7 cellular contexts compared by ENCODE assay signal in the genomic region with DNA sequence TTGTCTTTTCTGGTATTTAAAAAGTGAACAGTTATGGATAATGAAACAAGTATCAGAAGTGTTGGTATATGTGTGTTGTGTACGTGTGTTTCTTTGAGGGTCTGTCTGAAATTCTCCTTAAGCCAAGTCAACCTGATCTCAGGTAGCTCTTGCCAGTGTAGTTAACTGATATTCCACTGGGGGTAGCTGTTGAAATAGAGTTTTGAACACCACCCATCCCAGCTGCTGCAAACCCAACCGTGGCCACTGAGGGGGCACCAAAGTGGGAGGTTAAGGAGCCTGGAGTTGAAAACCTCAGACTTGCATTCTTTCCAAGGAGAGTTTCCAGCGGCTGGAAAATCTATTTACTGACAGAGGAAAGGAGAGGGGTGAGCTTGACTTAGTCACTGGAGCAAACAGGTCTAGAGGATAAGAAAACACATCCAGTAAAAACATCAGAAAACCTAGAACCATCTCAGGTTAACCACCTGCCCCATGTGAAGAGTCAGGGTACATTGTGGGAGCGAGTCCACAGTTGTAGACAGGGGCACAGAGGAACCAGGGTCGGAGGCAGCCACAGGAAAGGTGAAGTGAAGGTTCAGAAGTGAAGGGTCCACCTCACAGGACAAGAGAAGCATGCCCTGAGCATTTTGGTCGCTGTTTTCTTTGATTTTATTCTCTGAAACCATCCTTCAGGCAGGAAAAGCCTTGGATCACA. TPM values are rescaled to one million over a fixed set of nuclear protein-coding genes. Genes with fewer than 3 reads are reported as not detected.
DNase-seq lines count a peak whose midpoint lies in the region; ATAC-seq, FAIRE-seq and TF ChIP-seq lines count a peak whose summit lies in the region.

No MANE protein-coding gene starts in this region.

- no peak for TF ChIP-seq POLR2A in right lobe of liver (IDR thresholded peaks at IDR 0.05)

- intact Hi-C loops in right lobe of liver (cut with DNase I), result no loop called here

- no peaks in the 10 kb centered on the region for H4K20me1 ChIP-seq in astrocyte (ENCODE audit: insufficient read depth, low read length)

- no peak for FAIRE-seq in astrocyte (lab: Jason Lieb, UNC)

- DNase-seq in GF-D8 (lab: John Stamatoyannopoulos, UW), result peak; percentile 64
- DNase-seq in NOMO-1 treated with DMSO at 0.1 percent for 48 hours (lab: John Stamatoyannopoulos, UW; ENCODE audit: unreplicated experiment), result peak; percentile 45
- peak; percentile 38 for DNase-seq in astrocyte (ENCODE audit: low read depth)
- DNase-seq in right lobe of liver, result no peak

- no peak overlapping the region for H3K4me3 Mint-ChIP-seq in astrocyte (ENCODE audit: unreplicated experiment)

- ATAC-seq in GM21360 (IDR thresholded peaks at IDR 0.05; ENCODE audit: unreplicated experiment), result peak; percentile 94
- ATAC-seq in HG03558 (IDR thresholded peaks at IDR 0.05; ENCODE audit: extremely low read depth, unreplicated experiment), result peak; percentile 73
- ATAC-seq in right lobe of liver, result peak; percentile 67 to 90 (median 74)
- ATAC-seq in GM19023 (IDR thresholded peaks at IDR 0.05; ENCODE audit: unreplicated experiment), result no peak

- no peak overlapping the region for H2AFZ ChIP-seq in astrocyte (ENCODE audit: low read depth, low read length)

- no peaks in the 10 kb centered on the region for H3K36me3 ChIP-seq in astrocyte (ENCODE audit: insufficient read depth, low read length)
- H3K36me3 ChIP-seq in right lobe of liver, result no peaks in the 10 kb centered on the region

- H3K27ac ChIP-seq in astrocyte (ENCODE audit: low read depth, low read length) (no peak overlapping the region), right lobe of liver (no peak overlapping the region)

- H3K27me3 ChIP-seq in astrocyte (ENCODE audit: insufficient read depth, low read length), result no peaks in the 10 kb centered on the region
- H3K27me3 ChIP-seq in right lobe of liver, result no peaks in the 10 kb centered on the region

- no peaks in the 10 kb centered on the region for H3K4me1 Mint-ChIP-seq in astrocyte (ENCODE audit: low read depth, unreplicated experiment)

- H3K4me1 ChIP-seq in astrocyte (ENCODE audit: insufficient read depth, low read length) (no peaks in the 10 kb centered on the region), right lobe of liver (no peaks in the 10 kb centered on the region)

- H3K27ac Mint-ChIP-seq in astrocyte (ENCODE audit: unreplicated experiment), result peak overlapping the region; percentile 54

- H3K9me3 Mint-ChIP-seq in astrocyte (ENCODE audit: unreplicated experiment), result no peaks in the 10 kb centered on the region

- TF ChIP-seq CTCF in astrocyte (IDR thresholded peaks at IDR 0.05; ENCODE audit: insufficient read depth, low read depth, low read length) (peak; percentile 50), right lobe of liver (IDR thresholded peaks at IDR 0.05) (peak; percentile 41 to 47 (median 42))

- WGBS in right lobe of liver (ENCODE audit: insufficient coverage, low coverage, low lambda C conversion rate, missing lambda C conversion rate), result 10% methylated on average over 5 of the region's 6 CpGs

- no peak overlapping the region for H3K4me3 ChIP-seq in astrocyte (ENCODE audit: insufficient read depth, low read depth, low read length)
- no peak overlapping the region for H3K4me3 ChIP-seq in right lobe of liver

- H3K79me2 ChIP-seq in astrocyte (ENCODE audit: insufficient read depth, low read length), result no peaks in the 10 kb centered on the region

- no peak overlapping the region for H3K4me2 ChIP-seq in astrocyte (ENCODE audit: low read length)

- no peaks in the 10 kb centered on the region for H3K9me3 ChIP-seq in astrocyte (ENCODE audit: insufficient read depth, low read depth, low read length)
- no peaks in the 10 kb centered on the region for H3K9me3 ChIP-seq in right lobe of liver

- H3K27me3 Mint-ChIP-seq in astrocyte (ENCODE audit: low read depth, unreplicated experiment), result peaks cover 3% of the 10 kb centered on the region

- no peaks in the 10 kb centered on the region for H3K36me3 Mint-ChIP-seq in astrocyte (ENCODE audit: low read depth, unreplicated experiment)

- H3K9ac ChIP-seq in astrocyte (ENCODE audit: low read length), result no peak overlapping the region

RNA-seq across cellular contexts. Expression of a gene that starts 8.8 kb away (rescaled TPM):
- total RNA-seq in astrocyte (40.9 and 41.1 TPM in 2 replicates), right lobe of liver (10 to 100 TPM; 14.0 to 20.2 (median 17.8) TPM)

Comparison
In these comparisons a context has a peak if more than half of its experiments do, and no peak if none do; other contexts are left out.
1. DNase-seq: peak in GF-D8 (single experiment), NOMO-1 treated with DMSO at 0.1 percent for 48 hours (single experiment) and astrocyte (single experiment); none in right lobe of liver (0 of 3).